Comparison of ENCODE assay signal across 21 cellular contexts in genomic region chr16:62985727-62986126, GRCh38.
DNase-seq lines count a peak whose midpoint lies in the region; ATAC-seq, FAIRE-seq and TF ChIP-seq lines count a peak whose summit lies in the region.
"Had no signal": no experiment of that assay in that cellular context is flagged by ENCODE, and none has a peak within 500 bp of the region (broad histone marks: within the 10 kb centered on the region; RNA-seq: fewer than 3 reads in every experiment).

No MANE protein-coding gene starts in this region.

- no peak for DNase-seq in A549 (ENCODE audit: low read depth in 1 of 2, low spot score in 1 of 2)
- DNase-seq in IMR-90 = no peak
- no peak for DNase-seq in endodermal cell
- DNase-seq in NCI-H2081 treated with DMSO at 0.1 percent for 48 hours (lab: John Stamatoyannopoulos, UW) = no peak
- DNase-seq in hepatocyte (ENCODE audit: low spot score) = no peak
- DNase-seq: 8988T; AML-193; Caco-2; Calu3; CD4-positive, alpha-beta T cell; CD8-positive, alpha-beta T cell; DMS79 treated with DMSO at 0.1 percent for 48 hours; GF-D8 had no signal

- H2BK15ac ChIP-seq in IMR-90 (ENCODE audit: low read depth, low read length) = no peak overlapping the region

- no peak overlapping the region for H2BK5ac ChIP-seq in IMR-90 (ENCODE audit: low read depth, low read length, poor library complexity, severe bottlenecking)

- H3K27me3 Mint-ChIP-seq in endodermal cell (ENCODE audit: insufficient read depth) = no peaks in the 10 kb centered on the region
- H3K27me3 Mint-ChIP-seq: B cell; CD4-positive, alpha-beta T cell had no signal

- no peak overlapping the region for H3K23ac ChIP-seq in IMR-90 (ENCODE audit: low read depth, low read length)

- H3K18ac ChIP-seq in IMR-90 (ENCODE audit: low read depth, low read length) = no peak overlapping the region

- H4K20me1 ChIP-seq in IMR-90 (ENCODE audit: insufficient read depth, low read length) (no peaks in the 10 kb centered on the region), hepatocyte (ENCODE audit: insufficient read depth, poor library complexity, severe bottlenecking) (no peaks in the 10 kb centered on the region)
- H4K20me1 ChIP-seq: BLaER1 treated with 17β-estradiol and CSF1 and Interleukin-3, amounts not matched to agents 10 nM and 100 nM had no signal

- dilution Hi-C loops in IMR-90 (cut with HindIII; ENCODE audit: low sequenced_read_pairs, unreplicated experiment) = no loop called here

- no peak overlapping the region for H3K14ac ChIP-seq in IMR-90 (replicated peaks; ENCODE audit: low read depth, low read length)

- no peak overlapping the region for H4K91ac ChIP-seq in IMR-90 (ENCODE audit: insufficient read depth, low read depth, low read length)

- no peak overlapping the region for H3K4me3 Mint-ChIP-seq in endodermal cell
- H3K4me3 Mint-ChIP-seq: B cell; CD4-positive, alpha-beta T cell; CD8-positive, alpha-beta T cell had no signal

- H3K4me1 ChIP-seq in A549 (no peaks in the 10 kb centered on the region), IMR-90 (ENCODE audit: control insufficient read depth, insufficient read depth, low read length) (no peaks in the 10 kb centered on the region), endodermal cell (ENCODE audit: control insufficient read depth, insufficient read depth, low read length) (no peaks in the 10 kb centered on the region), hepatocyte (ENCODE audit: insufficient read depth) (no peaks in the 10 kb centered on the region)
- H3K4me1 ChIP-seq: BLaER1 treated with 17β-estradiol and CSF1 and Interleukin-3, amounts not matched to agents 10 nM and 100 nM; Caco-2 had no signal

- H2BK20ac ChIP-seq in IMR-90 (ENCODE audit: low read depth, low read length) = no peak overlapping the region

- H3K9me1 ChIP-seq in IMR-90 (ENCODE audit: insufficient read depth, low read length) = no peaks in the 10 kb centered on the region

- H3K79me2 ChIP-seq in hepatocyte = no peaks in the 10 kb centered on the region

- H3K27ac ChIP-seq in A549 (no peak overlapping the region), IMR-90 (ENCODE audit: insufficient read depth, low read length) (no peak overlapping the region), endodermal cell (ENCODE audit: low read depth, low read length) (no peak overlapping the region), hepatocyte (no peak overlapping the region)
- H3K27ac ChIP-seq: BLaER1 treated with 17β-estradiol and CSF1 and Interleukin-3, amounts not matched to agents 10 nM and 100 nM; C4-2B had no signal

- H3K56ac ChIP-seq in IMR-90 (ENCODE audit: extremely low read depth, insufficient read depth, low read length) = no peak overlapping the region

- H2AK5ac ChIP-seq in IMR-90 (ENCODE audit: low read depth, low read length) = no peak overlapping the region

- H3K9ac ChIP-seq in IMR-90 (ENCODE audit: low read depth, low read length) = no peak overlapping the region
- H3K9ac ChIP-seq in endodermal cell (ENCODE audit: extremely low read depth, low read length, poor library complexity, severe bottlenecking) = no peak overlapping the region
- H3K9ac ChIP-seq: BLaER1 treated with 17β-estradiol and CSF1 and Interleukin-3, amounts not matched to agents 10 nM and 100 nM had no signal

- ATAC-seq in A549 = no peak
- ATAC-seq in IMR-90 (ENCODE audit: low read depth) = no peak
- ATAC-seq: CD8-positive, alpha-beta T cell had no signal

- H4K5ac ChIP-seq in IMR-90 (ENCODE audit: low read depth, low read length) = no peak overlapping the region

- intact Hi-C loops in IMR-90 (cut with micrococcal nuclease) = no loop called here

- TF ChIP-seq POLR2A in A549 (IDR thresholded peaks at IDR 0.05; ENCODE audit: low read length) (no peak), IMR-90 (IDR thresholded peaks at IDR 0.05; ENCODE audit: low read depth, low read length) (no peak)

- no peak overlapping the region for H3K27ac Mint-ChIP-seq in endodermal cell
- H3K27ac Mint-ChIP-seq: B cell; CD4-positive, alpha-beta T cell; CD8-positive, alpha-beta T cell had no signal

- no peaks in the 10 kb centered on the region for H3K9me2 ChIP-seq in hepatocyte (replicated peaks; ENCODE audit: insufficient read depth)

- peaks cover 35% of the 10 kb centered on the region for H3K9me3 Mint-ChIP-seq in endodermal cell

- H4K8ac ChIP-seq in IMR-90 (ENCODE audit: low read depth in 2 of 2, low read length in 2 of 2) = no peak overlapping the region

- FAIRE-seq in A549 (lab: Jason Lieb, UNC) = no peak
- FAIRE-seq: A204.1, D721Med, G401.6, GM12891, GM19239 had no signal

- no peaks in the 10 kb centered on the region for H3K9me3 ChIP-seq in A549
- no peaks in the 10 kb centered on the region for H3K9me3 ChIP-seq in IMR-90 (ENCODE audit: control insufficient read depth, insufficient read depth, low read length)
- H3K9me3 ChIP-seq in endodermal cell (ENCODE audit: control insufficient read depth, low read length) = peaks cover 23% of the 10 kb centered on the region
- no peaks in the 10 kb centered on the region for H3K9me3 ChIP-seq in hepatocyte (ENCODE audit: low read depth)
- H3K9me3 ChIP-seq: BLaER1 treated with 17β-estradiol and CSF1 and Interleukin-3, amounts not matched to agents 10 nM and 100 nM; Caco-2 had no signal

- no peak for TF ChIP-seq RAD21 in A549 (conservative IDR thresholded peaks at IDR 0.05 in 1 of 2, IDR thresholded peaks at IDR 0.05 in 1 of 2)
- TF ChIP-seq RAD21 in IMR-90 (IDR thresholded peaks at IDR 0.05; ENCODE audit: low read length) = no peak

- TF ChIP-seq CTCF in A549 (IDR thresholded peaks at IDR 0.05) (no peak), IMR-90 (conservative IDR thresholded peaks at IDR 0.05; ENCODE audit: low read depth, low read length) (no peak), endodermal cell (conservative IDR thresholded peaks at IDR 0.05) (no peak), hepatocyte (IDR thresholded peaks at IDR 0.05; ENCODE audit: poor library complexity) (no peak)

- BruUV-seq in IMR-90 (replicated peaks; lab: Mats Ljungman, UMichigan) = no TSS peak

- 0% methylated on average over 1 of the region's 1 CpG for WGBS in A549 (ENCODE audit: missing lambda C conversion rate)
- no CpG with 5 or more reads among the region's 1 CpG for WGBS in IMR-90 (ENCODE audit: extremely low coverage in 2 of 2, insufficient read length in 1 of 2), 2 experiments
- WGBS in endodermal cell (ENCODE audit: insufficient coverage in 1 of 2, insufficient read length in 1 of 2), 2 experiments = 100% methylated on average over 1 of the region's 1 CpG; no CpG with 5 or more reads in 1 of the 2 experiments
- WGBS in hepatocyte (ENCODE audit: low lambda C conversion rate, missing lambda C conversion rate) = 95% methylated on average over 1 of the region's 1 CpG

- no peak for TF ChIP-seq EP300 in A549 (IDR thresholded peaks at IDR 0.05)

- H3K36me3 ChIP-seq in IMR-90 (ENCODE audit: control insufficient read depth, insufficient read depth, low read length) (no peaks in the 10 kb centered on the region), endodermal cell (ENCODE audit: control insufficient read depth, insufficient read depth, low read length) (no peaks in the 10 kb centered on the region), hepatocyte (replicated peaks; ENCODE audit: insufficient read depth, low read depth) (no peaks in the 10 kb centered on the region)
- H3K36me3 ChIP-seq: BLaER1 treated with 17β-estradiol and CSF1 and Interleukin-3, amounts not matched to agents 10 nM and 100 nM had no signal

- H3K4me1 Mint-ChIP-seq in endodermal cell = peaks cover 10% of the 10 kb centered on the region
- H3K4me1 Mint-ChIP-seq: B cell had no signal

- no peak overlapping the region for H2BK120ac ChIP-seq in IMR-90 (ENCODE audit: low read depth, low read length)

- peaks cover 17% of the 10 kb centered on the region for H3K36me3 Mint-ChIP-seq in endodermal cell (ENCODE audit: low read depth)
- H3K36me3 Mint-ChIP-seq: CD8-positive, alpha-beta T cell had no signal

- CTCF ChIA-PET in A549 (lab: Yijun Ruan, JAX) (interaction anchor here (1.2 kb wide), 1 partner anchor 24 kb away, joined by 3 read pairs; no protein-coding TSS in a partner anchor), IMR-90 (lab: Yijun Ruan, JAX) (no interaction called here)

- H3K4me2 ChIP-seq in A549 (no peak overlapping the region), IMR-90 (ENCODE audit: low read depth, low read length) (no peak overlapping the region), hepatocyte (no peak overlapping the region)
- H3K4me2 ChIP-seq: BLaER1 treated with 17β-estradiol and CSF1 and Interleukin-3, amounts not matched to agents 10 nM and 100 nM had no signal

- H3K27me3 ChIP-seq in IMR-90 (ENCODE audit: control insufficient read depth, insufficient read depth, low read length) (no peaks in the 10 kb centered on the region), endodermal cell (ENCODE audit: control insufficient read depth, insufficient read depth, low read length, poor library complexity, severe bottlenecking) (no peaks in the 10 kb centered on the region), hepatocyte (no peaks in the 10 kb centered on the region)
- H3K27me3 ChIP-seq: BLaER1 treated with 17β-estradiol and CSF1 and Interleukin-3, amounts not matched to agents 10 nM and 100 nM had no signal

- no peak overlapping the region for H2AK9ac ChIP-seq in IMR-90 (replicated peaks; ENCODE audit: low read depth, low read length, poor library complexity)

- in situ Hi-C loops in IMR-90 (cut with MboI; ENCODE audit: low sequenced_read_pairs) = no loop called here

- H3K79me1 ChIP-seq in IMR-90 (ENCODE audit: low read depth in 1 of 2, low read length in 2 of 2) = no peaks in the 10 kb centered on the region

- no peak overlapping the region for H3K4ac ChIP-seq in IMR-90 (ENCODE audit: low read depth, low read length)

- H3K4me3 ChIP-seq in A549 = no peak overlapping the region
- H3K4me3 ChIP-seq in IMR-90 (ENCODE audit: insufficient read depth, low read depth, low read length) = no peak overlapping the region
- peak overlapping the region; percentile 7 for H3K4me3 ChIP-seq in endodermal cell (ENCODE audit: low read length)
- H3K4me3 ChIP-seq in hepatocyte = no peak overlapping the region
- H3K4me3 ChIP-seq: BLaER1 treated with 17β-estradiol and CSF1 and Interleukin-3, amounts not matched to agents 10 nM and 100 nM had no signal

- POLR2A ChIA-PET in A549 (lab: Yijun Ruan, JAX) (no interaction called here), IMR-90 (lab: Charles Lee; ENCODE audit: unreplicated experiment) (no interaction called here)

- no peak overlapping the region for H2AFZ ChIP-seq in IMR-90 (replicated peaks; ENCODE audit: low read length, poor library complexity)
- H2AFZ ChIP-seq in hepatocyte = no peak overlapping the region

TF ChIP-seq in A549, 52 proteins besides CTCF, POLR2A, EP300 and RAD21 (continues in another document):
- TF ChIP-seq JUNB (IDR thresholded peaks at IDR 0.05) (no peak), MAFK (IDR thresholded peaks at IDR 0.05; ENCODE audit: partially characterized antibody) (peak; percentile 70)

TF ChIP-seq in IMR-90, 13 proteins besides CTCF, POLR2A, EP300 and RAD21:
- no peak for TF ChIP-seq MAZ (IDR thresholded peaks at IDR 0.05; ENCODE audit: borderline replicate concordance, low read depth, low read length)
- peak; percentile 84 for TF ChIP-seq MAFK (IDR thresholded peaks at IDR 0.05; ENCODE audit: low read depth, low read length)
